In genomic region chr6:96939019-96939805, GRCh38 we compare ENCODE assay signal across 1 cellular context.
TF ChIP-seq lines count a peak whose summit lies in the region.

No MANE protein-coding gene starts in this region.

TF ChIP-seq in SK-N-SH, 30 proteins besides CTCF, POLR2A, EP300 and RAD21 (continued from another document):
- TF ChIP-seq IRF3 (IDR thresholded peaks at IDR 0.05; ENCODE audit: low read depth, low read length) (no peak), PBX3 (IDR thresholded peaks at IDR 0.05) (peak; percentile 99), FOSL2 (IDR thresholded peaks at IDR 0.05; ENCODE audit: borderline replicate concordance, low read depth) (peak; percentile 93), TAF1 (IDR thresholded peaks at IDR 0.05; ENCODE audit: borderline replicate concordance, low read depth, low read length) (no peak), USF1 (IDR thresholded peaks at IDR 0.05; ENCODE audit: borderline replicate concordance, low read depth) (no peak), CHD2 (IDR thresholded peaks at IDR 0.05; ENCODE audit: low read length, partially characterized antibody) (peak; percentile 19), MEF2A (IDR thresholded peaks at IDR 0.05; ENCODE audit: borderline replicate concordance, low read depth) (0 out of 2 replicates have a peak, but pooled peaks have one; percentile 38), GATA2 (CRISPR knock-in tag; IDR thresholded peaks at IDR 0.05) (peak; percentile 60; the same call in 1 of the 2 replicates), FOXJ3 (CRISPR knock-in tag; IDR thresholded peaks at IDR 0.05) (no peak)
TF ChIP-seq in SK-N-SH: peak in this region for 14.
